ENCODE assay signal across 27 cellular contexts in the genomic region with DNA sequence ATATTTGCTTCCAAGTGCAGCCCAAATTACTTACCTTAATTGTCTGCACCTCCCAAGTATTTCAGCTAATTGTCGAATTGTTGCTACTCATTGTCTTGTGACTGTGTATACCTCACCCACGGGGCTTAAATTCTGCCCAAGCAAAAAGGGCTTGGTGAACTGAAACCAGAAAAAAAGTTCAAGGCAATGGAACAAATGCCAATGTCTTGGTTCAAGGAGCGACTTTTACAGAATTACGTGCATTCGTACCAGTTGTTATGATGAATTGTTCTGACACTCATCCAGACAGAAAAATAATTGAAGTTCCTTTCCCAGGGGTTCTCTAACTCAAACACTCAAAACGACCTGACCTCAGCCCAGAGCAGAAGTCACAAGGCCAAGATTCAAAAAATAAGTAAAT. TPM values are rescaled to one million over a fixed set of nuclear protein-coding genes. Genes with fewer than 3 reads are reported as not detected.
"Had no signal": no experiment of that assay in that cellular context is flagged by ENCODE, and none has a peak within 500 bp of the region (broad histone marks: within the 10 kb centered on the region; RNA-seq: fewer than 3 reads in every experiment).

No MANE protein-coding gene starts in this region.

- H3K4me1 Mint-ChIP-seq: natural killer cell had no signal

- H3K4me3 ChIP-seq: left lung, lung, ovary, prostate gland, testis, upper lobe of right lung had no signal

- H3K27ac ChIP-seq: brain microvascular endothelial cell, left lung, ovary, prostate gland, testis, upper lobe of right lung, WERI-Rb-1 had no signal

- H3K4me1 ChIP-seq: prostate gland, testis, upper lobe of right lung had no signal

- DNase-seq: activated CD4-positive, alpha-beta T cell treated with anti-CD3 and anti-CD28 coated beads for 1 hour; activated CD4-positive, alpha-beta T cell treated with anti-CD3 and anti-CD28 coated beads, Interleukin-2, amount 50 U/mL, for 1 hour; activated CD8-positive, alpha-beta T cell treated with anti-CD3 and anti-CD28 coated beads, Interleukin-2, amount 10 ng/mL, durations not matched to agents 7 days and 5 days; activated gamma-delta T cell; activated naive CD4-positive, alpha-beta T cell treated with anti-CD3 and anti-CD28 coated beads, Interleukin-2, amount 50 U/mL, for 16 hours; activated naive CD8-positive, alpha-beta T cell treated with anti-CD3 and anti-CD28 coated beads, Interleukin-2, amount 50 U/mL, for 24 hours; brain microvascular endothelial cell; caudate nucleus; dermis blood vessel endothelial cell; effector memory CD4-positive, alpha-beta T cell; foreskin melanocyte; kidney glomerular epithelial cell; left lung; natural killer cell; ovary; right cardiac atrium; small intestine; stimulated activated CD4-positive, alpha-beta T cell treated with anti-CD3 and anti-CD28 coated beads, Interleukin-15, amount 100 ng/mL, for 24 hours; stimulated activated naive CD4-positive, alpha-beta T cell; testis; upper lobe of right lung had no signal

- H3K9me3 ChIP-seq: left lung, ovary, prostate gland, testis, upper lobe of right lung had no signal

- H3K36me3 Mint-ChIP-seq: natural killer cell had no signal

- FAIRE-seq: endothelial cell of umbilical vein, small intestine had no signal

- H3K36me3 ChIP-seq: brain microvascular endothelial cell, left lung, ovary, prostate gland, upper lobe of right lung, WERI-Rb-1 had no signal

- H3K27ac Mint-ChIP-seq: activated CD8-positive, alpha-beta T cell treated with anti-CD3 and anti-CD28 coated beads, Interleukin-2, amount 10 ng/mL, durations not matched to agents 7 days and 5 days; activated naive CD8-positive, alpha-beta T cell treated with anti-CD3 and anti-CD28 coated beads, Interleukin-2, amount 50 U/mL, for 24 hours; activated T-helper 1 cell treated with anti-CD3 and anti-CD28 coated beads, Interleukin-12 subunit alpha, Interleukin-12 subunit beta, Interleukin-2, Interleukin-4 antibody, amounts not matched to agents 30 ng/mL and 10 ng/mL and 1 ng/mL, durations not matched to agents 14 hours and 24 hours and 36 hours; natural killer cell had no signal

- H3K4me3 Mint-ChIP-seq: activated CD8-positive, alpha-beta T cell treated with anti-CD3 and anti-CD28 coated beads, Interleukin-2, amount 10 ng/mL, durations not matched to agents 7 days and 5 days; activated naive CD8-positive, alpha-beta T cell treated with anti-CD3 and anti-CD28 coated beads, Interleukin-2, amount 50 U/mL, for 24 hours; activated T-helper 1 cell treated with anti-CD3 and anti-CD28 coated beads, Interleukin-12 subunit alpha, Interleukin-12 subunit beta, Interleukin-2, Interleukin-4 antibody, amounts not matched to agents 30 ng/mL and 10 ng/mL and 1 ng/mL, durations not matched to agents 14 hours and 24 hours and 36 hours; natural killer cell had no signal

- ATAC-seq: activated CD8-positive, alpha-beta T cell treated with anti-CD3 and anti-CD28 coated beads, Interleukin-2, amount 10 ng/mL, durations not matched to agents 7 days and 5 days; activated naive CD8-positive, alpha-beta T cell treated with anti-CD3 and anti-CD28 coated beads, Interleukin-2, amount 50 U/mL, for 24 hours; esophagus mucosa; left lung; natural killer cell; right cardiac atrium had no signal

- H3K9me3 Mint-ChIP-seq: activated naive CD8-positive, alpha-beta T cell treated with anti-CD3 and anti-CD28 coated beads, Interleukin-2, amount 50 U/mL, for 24 hours; activated T-helper 1 cell treated with anti-CD3 and anti-CD28 coated beads, Interleukin-12 subunit alpha, Interleukin-12 subunit beta, Interleukin-2, Interleukin-4 antibody, amounts not matched to agents 30 ng/mL and 10 ng/mL and 1 ng/mL, durations not matched to agents 14 hours and 24 hours and 36 hours; natural killer cell had no signal

- H3K27me3 ChIP-seq: brain microvascular endothelial cell, left lung, ovary, testis, upper lobe of right lung had no signal

RNA-seq across cellular contexts. Expression of a gene that starts 13.9 kb away (rescaled TPM):
- total RNA-seq: activated CD8-positive, alpha-beta T cell treated with anti-CD3 and anti-CD28 coated beads, Interleukin-2, amount 10 ng/mL, durations not matched to agents 7 days and 5 days had no signal
